In genomic region chr4:184450045-184450444, GRCh38 we compare ENCODE assay signal across 8 cellular contexts. TPM values are rescaled to one million over a fixed set of nuclear protein-coding genes. Genes with fewer than 3 reads are reported as not detected.
DNase-seq lines count a peak whose midpoint lies in the region; ATAC-seq lines count a peak whose summit lies in the region.
"Had no signal": no experiment of that assay in that cellular context is flagged by ENCODE, and none has a peak within 500 bp of the region (broad histone marks: within the 10 kb centered on the region; RNA-seq: fewer than 3 reads in every experiment).

No MANE protein-coding gene starts in this region.

- no peaks in the 10 kb centered on the region for H3K27me3 Mint-ChIP-seq in activated naive CD8-positive, alpha-beta T cell
- no peaks in the 10 kb centered on the region for H3K27me3 Mint-ChIP-seq in stimulated activated naive B cell treated with anti-CD40 and anti-IgM and Interleukin-4, amounts not matched to agents 10 μg/mL and 1 μg/mL and 100 μg/mL, for 72 hours

- intact Hi-C loops in Right ventricle myocardium superior (cut with DNase I) = no loop called here

- peak overlapping the region; percentile 83 for H3K27ac Mint-ChIP-seq in activated naive CD8-positive, alpha-beta T cell
- H3K27ac Mint-ChIP-seq in stimulated activated naive B cell treated with anti-CD40 and anti-IgM and Interleukin-4, amounts not matched to agents 10 μg/mL and 1 μg/mL and 100 μg/mL, for 72 hours = peak overlapping the region; percentile 32

- H3K4me1 Mint-ChIP-seq in activated naive CD8-positive, alpha-beta T cell (ENCODE audit: low read depth) = peaks cover 86% of the 10 kb centered on the region
- H3K4me1 Mint-ChIP-seq in stimulated activated naive B cell treated with anti-CD40 and anti-IgM and Interleukin-4, amounts not matched to agents 10 μg/mL and 1 μg/mL and 100 μg/mL, for 72 hours = peaks cover 66 to 92% of the 10 kb centered on the region in 2 donors

- peak; percentile 67 for ATAC-seq in Right ventricle myocardium superior (ENCODE audit: poor library complexity)
- ATAC-seq in stimulated activated naive B cell treated with anti-CD40 and anti-IgM and Interleukin-4, amounts not matched to agents 10 μg/mL and 1 μg/mL and 100 μg/mL, for 72 hours (replicated peaks) = no peak

- H3K36me3 Mint-ChIP-seq in activated naive CD8-positive, alpha-beta T cell = peaks cover 11% of the 10 kb centered on the region
- peaks cover 24 to 49% of the 10 kb centered on the region in 2 donors for H3K36me3 Mint-ChIP-seq in stimulated activated naive B cell treated with anti-CD40 and anti-IgM and Interleukin-4, amounts not matched to agents 10 μg/mL and 1 μg/mL and 100 μg/mL, for 72 hours

- DNase-seq in HCEC 1CT (peak; percentile 67), Right ventricle myocardium superior (no peak), DMS114 treated with DMSO at 0.1 percent for 48 hours (lab: John Stamatoyannopoulos, UW; ENCODE audit: unreplicated experiment) (no peak), ecto neural progenitor cell (ENCODE audit: low spot score) (no peak)
- no peak for DNase-seq in stimulated activated naive B cell treated with anti-CD40 and anti-IgM and Interleukin-4, amounts not matched to agents 10 μg/mL and 1 μg/mL and 100 μg/mL, for 72 hours
- DNase-seq in effector CD4-positive, alpha-beta T cell = no peak
- DNase-seq: PC-9 had no signal

- H3K4me3 Mint-ChIP-seq in activated naive CD8-positive, alpha-beta T cell = peak overlapping the region; percentile 66
- no peak overlapping the region for H3K4me3 Mint-ChIP-seq in stimulated activated naive B cell treated with anti-CD40 and anti-IgM and Interleukin-4, amounts not matched to agents 10 μg/mL and 1 μg/mL and 100 μg/mL, for 72 hours

- no peaks in the 10 kb centered on the region for H3K9me3 Mint-ChIP-seq in activated naive CD8-positive, alpha-beta T cell (ENCODE audit: low read depth)
- H3K9me3 Mint-ChIP-seq in stimulated activated naive B cell treated with anti-CD40 and anti-IgM and Interleukin-4, amounts not matched to agents 10 μg/mL and 1 μg/mL and 100 μg/mL, for 72 hours = no peaks in the 10 kb centered on the region

RNA-seq across cellular contexts. Expression of gene IRF2, which starts 24.3 kb away (rescaled TPM):
- total RNA-seq in Right ventricle myocardium superior = 27.2 TPM
